11 cellular contexts compared by ENCODE assay signal in genomic region chr19:15448014-15448777, GRCh38. TPM values are rescaled to one million over a fixed set of nuclear protein-coding genes. Genes with fewer than 3 reads are reported as not detected.
DNase-seq lines count a peak whose midpoint lies in the region; ATAC-seq and TF ChIP-seq lines count a peak whose summit lies in the region.
"Had no signal": no experiment of that assay in that cellular context is flagged by ENCODE, and none has a peak within 500 bp of the region (broad histone marks: within the 10 kb centered on the region; RNA-seq: fewer than 3 reads in every experiment).

No MANE protein-coding gene starts in this region.

- H4K20me1 ChIP-seq in SK-N-SH (ENCODE audit: insufficient read depth) (no peaks in the 10 kb centered on the region), OCI-LY1 (ENCODE audit: insufficient read depth, low read length) (no peaks in the 10 kb centered on the region), osteoblast (ENCODE audit: insufficient read depth, low read length) (peaks cover 3% of the 10 kb centered on the region)

- H3K27me3 ChIP-seq in SK-N-SH (ENCODE audit: insufficient read depth) (no peaks in the 10 kb centered on the region), OCI-LY1 (ENCODE audit: insufficient read depth, low read length) (peaks cover 3% of the 10 kb centered on the region; the same call in 1 of the 2 replicates), osteoblast (ENCODE audit: insufficient read depth, low read length) (no peaks in the 10 kb centered on the region)

- H3F3A ChIP-seq in SK-N-SH (replicated peaks; ENCODE audit: insufficient read depth) (peaks cover 22% of the 10 kb centered on the region), OCI-LY1 (ENCODE audit: insufficient read depth, low read length) (peaks cover 7% of the 10 kb centered on the region)

- no peak for DNase-seq in SK-N-SH
- no peak for DNase-seq in endothelial cell (ENCODE audit: low spot score)
- no peak for DNase-seq in osteoblast (ENCODE audit: insufficient read length, low spot score, missing footprints)
- no peak for DNase-seq in stimulated activated naive CD4-positive, alpha-beta T cell (lab: John Stamatoyannopoulos, UW)
- no peak for DNase-seq in T-helper 9 cell
- DNase-seq: effector memory CD4-positive, alpha-beta T cell; islet precursor cell had no signal

- TF ChIP-seq RAD21 in SK-N-SH (IDR thresholded peaks at IDR 0.05; ENCODE audit: low read length), result no peak

- no peak overlapping the region for H3K27ac ChIP-seq in SK-N-SH (ENCODE audit: low read depth in 2 of 2, low read length in 1 of 2)
- no peak overlapping the region for H3K27ac ChIP-seq in OCI-LY1 (ENCODE audit: low read depth, low read length, poor library complexity, severe bottlenecking)
- no peak overlapping the region for H3K27ac ChIP-seq in osteoblast (ENCODE audit: low read depth, low read length)

- peaks cover 17% of the 10 kb centered on the region for H3K27me3 Mint-ChIP-seq in endothelial cell (ENCODE audit: unreplicated experiment)

- H3K4me3 ChIP-seq in SK-N-SH (ENCODE audit: low read depth in 2 of 2, low read length in 1 of 2), result peak overlapping the region in 1 of 2 experiments; percentile 67; a peak in 1 of 4 replicates
- H3K4me3 ChIP-seq in OCI-LY1 (ENCODE audit: low read depth, low read length, poor library complexity, severe bottlenecking), result no peak overlapping the region
- H3K4me3 ChIP-seq in osteoblast (ENCODE audit: insufficient read depth, low read length), result no peak overlapping the region

- peak overlapping the region; percentile 73 for H3K4me3 Mint-ChIP-seq in endothelial cell (ENCODE audit: unreplicated experiment)

- H3K9me2 ChIP-seq in SK-N-SH (no peaks in the 10 kb centered on the region), OCI-LY1 (ENCODE audit: low read depth, low read length) (no peaks in the 10 kb centered on the region)

- CTCF ChIA-PET in SK-N-SH (lab: Yijun Ruan, JAX), result interaction anchor here (0.6 to 1.4 kb wide), 3 partner anchors 9 to 27 kb away, joined by 3 to 5 read pairs (median 3); no protein-coding TSS in a partner anchor

- ATAC-seq in SK-N-SH treated with all-trans-retinoic acid at 6 μM for 48 hours (no peak), HG03159 (IDR thresholded peaks at IDR 0.05; ENCODE audit: unreplicated experiment) (no peak)

- no peak overlapping the region for H3K9ac ChIP-seq in SK-N-SH
- H3K9ac ChIP-seq in OCI-LY1 (ENCODE audit: low read length), result no peak overlapping the region

- H3K9me3 ChIP-seq in SK-N-SH, result no peaks in the 10 kb centered on the region
- H3K9me3 ChIP-seq in OCI-LY1 (ENCODE audit: low read length), result no peaks in the 10 kb centered on the region
- H3K9me3 ChIP-seq in osteoblast (ENCODE audit: low read depth, low read length), result no peaks in the 10 kb centered on the region

- H3K4me2 ChIP-seq in SK-N-SH (peak overlapping the region; percentile 92), OCI-LY1 (ENCODE audit: low read length) (peak overlapping the region; percentile 58; the same call in 1 of the 2 replicates), osteoblast (ENCODE audit: insufficient read depth, low read length) (peak overlapping the region; percentile 78)

- H3K9me3 Mint-ChIP-seq in endothelial cell (ENCODE audit: unreplicated experiment), result no peaks in the 10 kb centered on the region

- H3K27ac Mint-ChIP-seq in endothelial cell (ENCODE audit: unreplicated experiment), result no peak overlapping the region

- POLR2A ChIA-PET in SK-N-SH (lab: Yijun Ruan, JAX), result no interaction called here

- peaks cover 10% of the 10 kb centered on the region for H3K4me1 Mint-ChIP-seq in endothelial cell (ENCODE audit: unreplicated experiment)

- no peak for TF ChIP-seq CTCF in SK-N-SH (IDR thresholded peaks at IDR 0.05)
- TF ChIP-seq CTCF in OCI-LY1 (IDR thresholded peaks at IDR 0.05; ENCODE audit: low read length), result no peak
- no peak for TF ChIP-seq CTCF in endothelial cell (IDR thresholded peaks at IDR 0.05; ENCODE audit: unreplicated experiment)
- no peak for TF ChIP-seq CTCF in osteoblast (IDR thresholded peaks at IDR 0.05; ENCODE audit: extremely low read depth, low read depth, low read length)

- 70% methylated on average over 15 of the region's 19 CpGs for WGBS in SK-N-SH (ENCODE audit: low lambda C conversion rate)

- no peak for TF ChIP-seq EP300 in SK-N-SH (IDR thresholded peaks at IDR 0.05; ENCODE audit: borderline replicate concordance in 1 of 2, low read depth in 1 of 2, low read length in 1 of 2)

- H3K36me3 Mint-ChIP-seq in endothelial cell (ENCODE audit: low read depth, unreplicated experiment), result peaks cover 18% of the 10 kb centered on the region

- H2AFZ ChIP-seq in SK-N-SH (ENCODE audit: low read depth), result peak overlapping the region; percentile 81; the same call in 1 of the 2 replicates
- no peak overlapping the region for H2AFZ ChIP-seq in OCI-LY1 (ENCODE audit: low read length)
- no peak overlapping the region for H2AFZ ChIP-seq in osteoblast (ENCODE audit: low read length)

- H3K79me2 ChIP-seq in SK-N-SH (ENCODE audit: insufficient read depth) (no peaks in the 10 kb centered on the region), OCI-LY1 (ENCODE audit: insufficient read depth, low read length) (no peaks in the 10 kb centered on the region), osteoblast (ENCODE audit: insufficient read depth, low read length) (no peaks in the 10 kb centered on the region)

- peaks cover 0 to 22% of the 10 kb centered on the region in 2 experiments; a peak in 2 of 4 replicates for H3K4me1 ChIP-seq in SK-N-SH (ENCODE audit: control insufficient read depth in 1 of 2, insufficient read depth in 2 of 2, low read depth in 1 of 2, low read length in 1 of 2)
- peaks cover 13% of the 10 kb centered on the region for H3K4me1 ChIP-seq in OCI-LY1 (ENCODE audit: insufficient read depth, low read length, severe bottlenecking)
- H3K4me1 ChIP-seq in osteoblast (ENCODE audit: insufficient read depth, low read length), result peaks cover 11% of the 10 kb centered on the region

- H3K36me3 ChIP-seq in SK-N-SH (replicated peaks in 1 of 2; ENCODE audit: control insufficient read depth in 1 of 2, insufficient read depth in 2 of 2, low read length in 1 of 2) (no peaks in the 10 kb centered on the region), OCI-LY1 (ENCODE audit: insufficient read depth, low read length) (peaks cover 4% of the 10 kb centered on the region; the same call in 1 of the 2 replicates), osteoblast (ENCODE audit: insufficient read depth, low read length) (no peaks in the 10 kb centered on the region)

TF ChIP-seq in SK-N-SH, 30 proteins besides CTCF, POLR2A, EP300 and RAD21:
- no peak for TF ChIP-seq EZH2phosphoT487 (IDR thresholded peaks at IDR 0.05; ENCODE audit: borderline replicate concordance, low read depth)
TF ChIP-seq in SK-N-SH: peak in this region for 0.

TF ChIP-seq in SK-N-SH treated with all-trans-retinoic acid at 6 μM for 48 hours, 23 proteins besides CTCF, POLR2A, EP300 and RAD21:
- TF ChIP-seq RARB (CRISPR knock-in tag; IDR thresholded peaks at IDR 0.05) (no peak), ARNTL (CRISPR knock-in tag; IDR thresholded peaks at IDR 0.05; ENCODE audit: borderline replicate concordance, low read depth) (no peak), ISL1 (CRISPR knock-in tag; IDR thresholded peaks at IDR 0.05) (no peak), SNAI2 (CRISPR knock-in tag; IDR thresholded peaks at IDR 0.05) (no peak)

RNA-seq across cellular contexts. Expression of gene WIZ, which starts 1.6 kb away (rescaled TPM):
- 9.9 and 15.5 TPM in 2 replicates for polyA plus RNA-seq in SK-N-SH (2012; rRNA removed)
- 7.7 and 13.6 TPM in 2 replicates for polyA plus RNA-seq in SK-N-SH (2012; cell fraction: cytosol; rRNA removed)
- 34.3 and 54.6 TPM in 2 replicates for polyA plus RNA-seq in SK-N-SH (2012; cell fraction: nucleus; rRNA removed)
- total RNA-seq in endothelial cell (ENCODE audit: unreplicated experiment) (79.0 TPM), osteoblast (8.3 and 9.8 TPM in 2 replicates)

RNA-seq across cellular contexts. Expression of gene RASAL3, which starts 16.1 kb away (rescaled TPM):
- polyA plus RNA-seq in SK-N-SH (2012; rRNA removed), result 0.02 TPM in 2 replicates
- 0.01 and 0.04 TPM in 2 replicates for polyA plus RNA-seq in SK-N-SH (2012; cell fraction: cytosol; rRNA removed)
- polyA plus RNA-seq in SK-N-SH (2012; cell fraction: nucleus; rRNA removed), result 0.05 and 0.28 TPM in 2 replicates
- 1.5 TPM for total RNA-seq in endothelial cell (ENCODE audit: unreplicated experiment)
- under 0.01 TPM in 2 replicates for total RNA-seq in osteoblast

RNA-seq across cellular contexts. Expression of gene AKAP8L, which starts 29.4 kb away (rescaled TPM):
- polyA plus RNA-seq in SK-N-SH (2012; rRNA removed), result 44.7 and 46.1 TPM in 2 replicates
- polyA plus RNA-seq in SK-N-SH (2012; cell fraction: cytosol; rRNA removed), result 17.5 and 18.8 TPM in 2 replicates
- polyA plus RNA-seq in SK-N-SH (2012; cell fraction: nucleus; rRNA removed), result 219 and 280 TPM in 2 replicates
- total RNA-seq in endothelial cell (ENCODE audit: unreplicated experiment) (160 TPM), osteoblast (63.9 and 69.5 TPM in 2 replicates)

RNA-seq across cellular contexts. Expression of gene PGLYRP2, which starts 31.1 kb away (rescaled TPM):
- polyA plus RNA-seq in SK-N-SH (2012; rRNA removed), result not detected in 2 replicates
- not detected in 2 replicates for polyA plus RNA-seq in SK-N-SH (2012; cell fraction: cytosol; rRNA removed)
- not detected in 2 replicates for polyA plus RNA-seq in SK-N-SH (2012; cell fraction: nucleus; rRNA removed)
- total RNA-seq in endothelial cell (ENCODE audit: unreplicated experiment) (not detected), osteoblast (not detected in 2 replicates)
- total RNA-seq: skeletal muscle tissue had no signal
